26 cellular contexts compared by ENCODE assay signal in the genomic region with DNA sequence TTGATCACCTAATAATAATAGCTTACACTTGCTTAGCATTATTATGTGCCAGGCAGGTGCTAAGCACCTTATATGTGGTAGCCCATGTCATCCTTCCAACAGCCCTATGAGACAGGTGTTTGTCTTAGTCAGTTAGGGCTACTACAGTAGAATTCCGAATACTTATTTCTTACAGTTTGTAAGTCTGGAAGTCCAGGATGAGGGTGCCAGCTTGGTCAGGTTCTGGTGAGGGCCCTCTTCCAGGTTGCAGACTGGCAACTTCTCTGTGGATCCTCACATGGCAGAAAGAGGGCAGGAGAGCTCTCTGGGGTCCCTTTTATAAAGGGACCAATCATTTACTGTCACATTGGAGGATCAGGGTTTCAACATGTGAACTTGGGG.
"Had no signal": no experiment of that assay in that cellular context is flagged by ENCODE, and none has a peak within 500 bp of the region (broad histone marks: within the 10 kb centered on the region; RNA-seq: fewer than 3 reads in every experiment).

No MANE protein-coding gene starts in this region.

- H3K9me3 ChIP-seq: pancreas, prostate gland, testis, upper lobe of left lung, vagina had no signal

- H3K36me3 Mint-ChIP-seq: mesothelial cell of epicardium; naive thymus-derived CD4-positive, alpha-beta T cell; WTC11 had no signal

- H3K4me3 Mint-ChIP-seq: activated CD4-positive, alpha-beta memory T cell treated with anti-CD3 and anti-CD28 coated beads, Interleukin-2, amount 10 ng/mL, durations not matched to agents 7 days and 5 days; activated CD4-positive, alpha-beta T cell treated with anti-CD3 and anti-CD28 coated beads, Interleukin-2, amount 10 ng/mL, durations not matched to agents 7 days and 5 days; activated T-cell treated with anti-CD3 and anti-CD28 coated beads, Interleukin-2, amount 50 U/mL, for 24 hours; central memory CD8-positive, alpha-beta T cell; mesothelial cell of epicardium; naive thymus-derived CD4-positive, alpha-beta T cell; WTC11 had no signal

- H3K27ac ChIP-seq: pancreas, prostate gland, testis, upper lobe of left lung, vagina had no signal

- DNase-seq: activated CD4-positive, alpha-beta memory T cell treated with anti-CD3 and anti-CD28 coated beads, Interleukin-2, amount 10 ng/mL, durations not matched to agents 7 days and 5 days; activated CD4-positive, alpha-beta T cell treated with anti-CD3 and anti-CD28 coated beads for 1 hour; activated CD4-positive, alpha-beta T cell treated with anti-CD3 and anti-CD28 coated beads, Interleukin-2, amount 10 ng/mL, durations not matched to agents 7 days and 5 days; activated CD8-positive, alpha-beta memory T cell treated with anti-CD3 and anti-CD28 coated beads, Interleukin-2, amount 50 U/mL, for 48 hours; activated gamma-delta T cell; activated naive CD4-positive, alpha-beta T cell treated with anti-CD3 and anti-CD28 coated beads, Interleukin-2, amount 50 U/mL, for 16 hours; activated T-cell treated with anti-CD3 and anti-CD28 coated beads, Interleukin-2, amount 50 U/mL, for 24 hours; effector memory CD4-positive, alpha-beta T cell; head of caudate nucleus; hippocampal formation; left ventricle myocardium superior; naive thymus-derived CD4-positive, alpha-beta T cell; pancreas; stimulated activated CD4-positive, alpha-beta T cell treated with anti-CD3 and anti-CD28 coated beads, Interleukin-4, amount 100 ng/mL, for 1 hour; stimulated activated naive CD8-positive, alpha-beta T cell treated with anti-CD3 and anti-CD28 coated beads, Interleukin-15, Interleukin-2, amounts not matched to agents 100 U/mL and 50 U/mL, for 24 hours; T-helper 2 cell; testis; upper lobe of left lung had no signal

- H3K4me1 ChIP-seq: pancreas, prostate gland, testis, upper lobe of left lung, vagina had no signal

- H3K9me3 Mint-ChIP-seq: activated CD4-positive, alpha-beta memory T cell treated with anti-CD3 and anti-CD28 coated beads, Interleukin-2, amount 10 ng/mL, durations not matched to agents 7 days and 5 days; activated CD4-positive, alpha-beta T cell treated with anti-CD3 and anti-CD28 coated beads, Interleukin-2, amount 10 ng/mL, durations not matched to agents 7 days and 5 days; activated T-cell treated with anti-CD3 and anti-CD28 coated beads, Interleukin-2, amount 50 U/mL, for 24 hours; central memory CD8-positive, alpha-beta T cell; WTC11 had no signal

- H3K36me3 ChIP-seq: pancreas, prostate gland, upper lobe of left lung, vagina had no signal

- H3K27me3 ChIP-seq: pancreas, testis, upper lobe of left lung, vagina had no signal

- H3K4me1 Mint-ChIP-seq: activated CD4-positive, alpha-beta memory T cell treated with anti-CD3 and anti-CD28 coated beads, Interleukin-2, amount 10 ng/mL, durations not matched to agents 7 days and 5 days; activated CD4-positive, alpha-beta T cell treated with anti-CD3 and anti-CD28 coated beads, Interleukin-2, amount 10 ng/mL, durations not matched to agents 7 days and 5 days; central memory CD8-positive, alpha-beta T cell; naive thymus-derived CD4-positive, alpha-beta T cell; WTC11 had no signal

- FAIRE-seq: bronchial epithelial cell, colon, keratinocyte, pancreas had no signal

- H3K27ac Mint-ChIP-seq: activated CD4-positive, alpha-beta memory T cell treated with anti-CD3 and anti-CD28 coated beads, Interleukin-2, amount 10 ng/mL, durations not matched to agents 7 days and 5 days; activated CD4-positive, alpha-beta T cell treated with anti-CD3 and anti-CD28 coated beads, Interleukin-2, amount 10 ng/mL, durations not matched to agents 7 days and 5 days; activated T-cell treated with anti-CD3 and anti-CD28 coated beads, Interleukin-2, amount 50 U/mL, for 24 hours; mesothelial cell of epicardium; naive thymus-derived CD4-positive, alpha-beta T cell; WTC11 had no signal

- H3K4me3 ChIP-seq: pancreas, prostate gland, testis, upper lobe of left lung, vagina had no signal
